ENCODE assay signal across 12 cellular contexts in the genomic region with DNA sequence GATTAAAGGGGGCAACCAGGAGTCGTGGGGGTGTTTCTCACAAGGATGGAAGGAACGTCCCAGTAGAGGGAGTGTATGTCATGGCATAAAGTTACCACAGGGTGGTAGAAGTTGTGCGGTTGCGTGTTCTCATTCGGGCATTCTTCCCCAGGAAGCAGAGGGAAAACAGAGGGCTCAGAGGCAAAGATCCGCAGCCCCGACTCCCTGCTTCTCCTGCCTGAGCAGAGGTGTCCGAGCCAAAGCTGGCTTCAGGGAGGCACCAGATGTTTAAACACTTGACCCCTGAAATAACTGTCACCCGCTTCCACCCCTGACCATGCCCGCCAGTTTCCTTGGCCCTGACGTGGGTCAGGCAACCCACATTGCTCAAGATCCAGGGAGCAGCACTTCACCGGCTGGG.
A peak's percentile ranks its signal among the peaks of the same experiment; 100 is the strongest.
DNase-seq lines count a peak whose midpoint lies in the region; ATAC-seq, FAIRE-seq and TF ChIP-seq lines count a peak whose summit lies in the region.
"Had no signal": no experiment of that assay in that cellular context is flagged by ENCODE, and none has a peak within 500 bp of the region (broad histone marks: within the 10 kb centered on the region; RNA-seq: fewer than 3 reads in every experiment).

No MANE protein-coding gene starts in this region.

- FAIRE-seq in astrocyte (lab: Jason Lieb, UNC) (peak; percentile 73), keratinocyte (lab: Jason Lieb, UNC) (no peak)

- H3K4me1 ChIP-seq in astrocyte (ENCODE audit: insufficient read depth, low read length) = no peaks in the 10 kb centered on the region
- no peaks in the 10 kb centered on the region for H3K4me1 ChIP-seq in keratinocyte (ENCODE audit: control insufficient read depth, extremely low read depth, insufficient read depth, low read length)
- no peaks in the 10 kb centered on the region for H3K4me1 ChIP-seq in thyroid gland
- H3K4me1 ChIP-seq: sigmoid colon had no signal

- H3K9me3 Mint-ChIP-seq in astrocyte (ENCODE audit: unreplicated experiment) = no peaks in the 10 kb centered on the region
- no peaks in the 10 kb centered on the region for H3K9me3 Mint-ChIP-seq in activated CD4-positive, alpha-beta memory T cell treated with anti-CD3 and anti-CD28 coated beads, Interleukin-2, amount 10 ng/mL, durations not matched to agents 7 days and 5 days
- H3K9me3 Mint-ChIP-seq: activated CD8-positive, alpha-beta T cell treated with anti-CD3 and anti-CD28 coated beads for 36 hours had no signal

- peak overlapping the region; percentile 15 for H2AFZ ChIP-seq in astrocyte (ENCODE audit: low read depth, low read length)
- H2AFZ ChIP-seq in keratinocyte (ENCODE audit: control insufficient read depth, low read length) = no peak overlapping the region

- CTCF ChIA-PET in activated CD4-positive, alpha-beta memory T cell treated with anti-CD3 and anti-CD28 coated beads, Interleukin-2, amount 10 ng/mL, durations not matched to agents 7 days and 5 days (lab: Charles Lee) = no interaction called here

- H3K4me3 ChIP-seq in astrocyte (ENCODE audit: insufficient read depth, low read depth, low read length) (no peak overlapping the region), keratinocyte (ENCODE audit: control insufficient read depth in 2 of 3, extremely low read depth in 1 of 3, insufficient read depth in 2 of 3, low read depth in 1 of 3, low read length in 3 of 3) (no peak overlapping the region), thyroid gland (replicated peaks in 1 of 3) (no peak overlapping the region)
- H3K4me3 ChIP-seq: sigmoid colon had no signal

- H3K27me3 Mint-ChIP-seq in astrocyte (ENCODE audit: low read depth, unreplicated experiment) = peaks cover 71% of the 10 kb centered on the region
- peaks cover 4% of the 10 kb centered on the region for H3K27me3 Mint-ChIP-seq in activated CD4-positive, alpha-beta memory T cell treated with anti-CD3 and anti-CD28 coated beads, Interleukin-2, amount 10 ng/mL, durations not matched to agents 7 days and 5 days

- dilution Hi-C loops in keratinocyte (cut with MboI; ENCODE audit: extremely low pct_ligation_motif_present, low sequenced_read_pairs) = no loop called here

- H3K4me1 Mint-ChIP-seq in astrocyte (ENCODE audit: low read depth, unreplicated experiment) = no peaks in the 10 kb centered on the region
- no peaks in the 10 kb centered on the region for H3K4me1 Mint-ChIP-seq in activated CD4-positive, alpha-beta memory T cell treated with anti-CD3 and anti-CD28 coated beads, Interleukin-2, amount 10 ng/mL, durations not matched to agents 7 days and 5 days

- H3K9me3 ChIP-seq in astrocyte (ENCODE audit: insufficient read depth, low read depth, low read length) = no peaks in the 10 kb centered on the region
- H3K9me3 ChIP-seq in keratinocyte (ENCODE audit: control insufficient read depth, low read depth, low read length) = no peaks in the 10 kb centered on the region
- H3K9me3 ChIP-seq in thyroid gland = no peaks in the 10 kb centered on the region
- H3K9me3 ChIP-seq: sigmoid colon had no signal

- no peak overlapping the region for H3K27ac Mint-ChIP-seq in astrocyte (ENCODE audit: unreplicated experiment)
- no peak overlapping the region for H3K27ac Mint-ChIP-seq in activated CD4-positive, alpha-beta memory T cell treated with anti-CD3 and anti-CD28 coated beads, Interleukin-2, amount 10 ng/mL, durations not matched to agents 7 days and 5 days
- H3K27ac Mint-ChIP-seq: activated CD8-positive, alpha-beta T cell treated with anti-CD3 and anti-CD28 coated beads for 36 hours had no signal

- H4K20me1 ChIP-seq in astrocyte (ENCODE audit: insufficient read depth, low read length) (no peaks in the 10 kb centered on the region), keratinocyte (ENCODE audit: control insufficient read depth, extremely low read depth, insufficient read depth, low read length) (no peaks in the 10 kb centered on the region)

- H3K9ac ChIP-seq in astrocyte (ENCODE audit: low read length) = no peak overlapping the region
- H3K9ac ChIP-seq in keratinocyte (ENCODE audit: control insufficient read depth, extremely low read depth, insufficient read depth, low read length) = no peak overlapping the region

- peak; percentile 7 for TF ChIP-seq CTCF in astrocyte (IDR thresholded peaks at IDR 0.05; ENCODE audit: insufficient read depth, low read depth, low read length)
- TF ChIP-seq CTCF in keratinocyte (optimal IDR thresholded peaks at IDR 0.05 in 1 of 3, IDR thresholded peaks at IDR 0.05 in 1 of 3, conservative IDR thresholded peaks at IDR 0.05 in 1 of 3; ENCODE audit: extremely low read depth in 1 of 3, insufficient read depth in 2 of 3, low read length in 3 of 3) = peak; percentile 10 to 37 (median 36)
- no peak for TF ChIP-seq CTCF in thyroid gland (IDR thresholded peaks at IDR 0.05)

- POLR2A ChIA-PET in activated CD4-positive, alpha-beta memory T cell treated with anti-CD3 and anti-CD28 coated beads, Interleukin-2, amount 10 ng/mL, durations not matched to agents 7 days and 5 days (lab: Charles Lee) = no interaction called here

- no peak for TF ChIP-seq POLR2A in thyroid gland (IDR thresholded peaks at IDR 0.05)

- H3K27me3 ChIP-seq in astrocyte (ENCODE audit: insufficient read depth, low read length) (peaks cover 8% of the 10 kb centered on the region), keratinocyte (ENCODE audit: control insufficient read depth, extremely low read depth, insufficient read depth, low read length) (peaks cover 6% of the 10 kb centered on the region), thyroid gland (no peaks in the 10 kb centered on the region)

- ATAC-seq in left cardiac atrium (peak; percentile 34 to 64), Right ventricle myocardium inferior (no peak), GM18870 (IDR thresholded peaks at IDR 0.05; ENCODE audit: unreplicated experiment) (no peak)
- ATAC-seq: activated CD8-positive, alpha-beta T cell treated with anti-CD3 and anti-CD28 coated beads for 36 hours had no signal

- H3K79me2 ChIP-seq in astrocyte (ENCODE audit: insufficient read depth, low read length) (no peaks in the 10 kb centered on the region), keratinocyte (ENCODE audit: control insufficient read depth, insufficient read depth, low read length) (no peaks in the 10 kb centered on the region)

- H3K27ac ChIP-seq in astrocyte (ENCODE audit: low read depth, low read length) (no peak overlapping the region), keratinocyte (ENCODE audit: control insufficient read depth, insufficient read depth, low read length) (no peak overlapping the region), thyroid gland (no peak overlapping the region)
- H3K27ac ChIP-seq: epithelial cell of prostate, sigmoid colon had no signal

- H3K36me3 ChIP-seq in astrocyte (ENCODE audit: insufficient read depth, low read length) = no peaks in the 10 kb centered on the region
- H3K36me3 ChIP-seq in keratinocyte (ENCODE audit: control insufficient read depth in 2 of 2, extremely low read depth in 1 of 2, insufficient read depth in 2 of 2, low read length in 2 of 2) = no peaks in the 10 kb centered on the region
- H3K36me3 ChIP-seq in thyroid gland = no peaks in the 10 kb centered on the region
- H3K36me3 ChIP-seq: sigmoid colon had no signal

- H3K9me1 ChIP-seq in keratinocyte (ENCODE audit: control insufficient read depth, extremely low read depth, insufficient read depth, low read length) = no peaks in the 10 kb centered on the region

- no peaks in the 10 kb centered on the region for H3K36me3 Mint-ChIP-seq in astrocyte (ENCODE audit: low read depth, unreplicated experiment)
- H3K36me3 Mint-ChIP-seq in activated CD4-positive, alpha-beta memory T cell treated with anti-CD3 and anti-CD28 coated beads, Interleukin-2, amount 10 ng/mL, durations not matched to agents 7 days and 5 days (ENCODE audit: low read depth) = no peaks in the 10 kb centered on the region

- DNase-seq in left cardiac atrium (no peak), Right ventricle myocardium inferior (ENCODE audit: missing footprints) (no peak), astrocyte (ENCODE audit: low read depth) (peak; percentile 20), keratinocyte (ENCODE audit: low read depth, low spot score) (no peak), thyroid gland (no peak), middle frontal gyrus (ENCODE audit: extremely low spot score, low spot score) (no peak)
- DNase-seq in activated CD4-positive, alpha-beta memory T cell treated with anti-CD3 and anti-CD28 coated beads, Interleukin-2, amount 10 ng/mL, durations not matched to agents 7 days and 5 days = no peak
- DNase-seq: activated CD8-positive, alpha-beta T cell treated with anti-CD3 and anti-CD28 coated beads for 36 hours; AML-193; sigmoid colon had no signal

- no peak overlapping the region for H3K4me3 Mint-ChIP-seq in astrocyte (ENCODE audit: unreplicated experiment)
- H3K4me3 Mint-ChIP-seq in activated CD4-positive, alpha-beta memory T cell treated with anti-CD3 and anti-CD28 coated beads, Interleukin-2, amount 10 ng/mL, durations not matched to agents 7 days and 5 days = no peak overlapping the region
- H3K4me3 Mint-ChIP-seq: activated CD8-positive, alpha-beta T cell treated with anti-CD3 and anti-CD28 coated beads for 36 hours had no signal

- 13 to 33% methylated on average over 9 to 12 of the region's 12 CpGs for WGBS in thyroid gland, 2 donors

- H3K4me2 ChIP-seq in astrocyte (ENCODE audit: low read length) (no peak overlapping the region), keratinocyte (ENCODE audit: control insufficient read depth, extremely low read depth, insufficient read depth, low read depth, low read length) (no peak overlapping the region)

- intact Hi-C loops in left cardiac atrium (cut with DNase I) (no loop called here), Right ventricle myocardium inferior (cut with DNase I) (no loop called here), thyroid gland (cut with DNase I) (no loop called here)

Comparison
In these comparisons a context has a peak if more than half of its experiments do, and no peak if none do; other contexts are left out.
1. ATAC-seq: peak in left cardiac atrium (2 of 2); none in Right ventricle myocardium inferior (single experiment) and GM18870 (single experiment).
2. CTCF ChIP-seq: peak in astrocyte (single experiment) and keratinocyte (3 of 3); none in thyroid gland (0 of 6).